In the genomic region with DNA sequence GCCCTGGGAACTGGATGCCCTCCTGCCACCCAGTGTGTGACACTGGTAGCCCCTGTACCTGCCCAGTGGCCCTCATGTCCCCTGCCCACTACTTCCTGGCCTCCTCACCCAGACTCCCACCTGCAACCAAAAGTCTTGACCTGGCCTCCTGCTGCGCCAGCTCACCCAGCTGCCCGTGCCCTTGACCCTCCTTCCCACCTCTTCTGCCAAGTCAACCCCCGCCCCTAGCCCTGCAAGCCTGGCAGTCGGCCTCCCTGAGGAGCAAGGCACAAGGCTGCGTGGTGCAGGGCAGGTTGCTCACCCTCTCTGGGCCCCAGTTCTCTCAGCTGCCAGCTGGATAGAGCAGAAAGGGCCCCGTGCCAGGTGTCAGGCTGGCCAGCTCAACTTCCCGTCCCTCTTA, we compare ENCODE assay signal across 25 cellular contexts. TPM values are rescaled to one million over a fixed set of nuclear protein-coding genes. Genes with fewer than 3 reads are reported as not detected.
DNase-seq lines count a peak whose midpoint lies in the region; ATAC-seq and TF ChIP-seq lines count a peak whose summit lies in the region.
"Had no signal": no experiment of that assay in that cellular context is flagged by ENCODE, and none has a peak within 500 bp of the region (broad histone marks: within the 10 kb centered on the region; RNA-seq: fewer than 3 reads in every experiment).

No MANE protein-coding gene starts in this region.

- intact Hi-C loops in right cardiac atrium (cut with DNase I) (no loop called here), left ventricle myocardium inferior (cut with micrococcal nuclease) (no loop called here), mucosa of descending colon (cut with DNase I, micrococcal nuclease) (no loop called here)

- H3K4me1 Mint-ChIP-seq in activated T-helper 17 cell treated with anti-CD3 and anti-CD28 coated beads, Interleukin-2, amount 50 U/mL, for 72 hours = no peaks in the 10 kb centered on the region
- H3K4me1 Mint-ChIP-seq in activated CD8-positive, alpha-beta memory T cell treated with anti-CD3 and anti-CD28 coated beads, Interleukin-2, amount 10 ng/mL, durations not matched to agents 7 days and 5 days = peaks cover 1% of the 10 kb centered on the region
- H3K4me1 Mint-ChIP-seq: CD14-positive monocyte had no signal

- H3K27ac ChIP-seq in right cardiac atrium (ENCODE audit: low read length) (no peak overlapping the region), left ventricle myocardium inferior (replicated peaks) (no peak overlapping the region)
- H3K27ac ChIP-seq: cardiac muscle cell, GM23248, thoracic aorta had no signal

- CTCF ChIA-PET in activated CD8-positive, alpha-beta memory T cell treated with anti-CD3 and anti-CD28 coated beads, Interleukin-2, amount 10 ng/mL, durations not matched to agents 7 days and 5 days (lab: Charles Lee) = interaction anchor here (0.8 kb wide), 1 partner anchor 56 kb away, joined by 3 read pairs; no protein-coding TSS in a partner anchor

- ATAC-seq in right cardiac atrium (no peak), mucosa of descending colon (no peak), HG02970 (IDR thresholded peaks at IDR 0.05; ENCODE audit: low FRiP score, unreplicated experiment) (no peak)
- ATAC-seq in activated T-helper 17 cell treated with anti-CD3 and anti-CD28 coated beads, Interleukin-2, amount 50 U/mL, for 72 hours (replicated peaks) = no peak
- ATAC-seq in activated CD8-positive, alpha-beta memory T cell treated with anti-CD3 and anti-CD28 coated beads, Interleukin-2, amount 10 ng/mL, durations not matched to agents 7 days and 5 days = no peak
- ATAC-seq: stimulated activated memory B cell treated with anti-CD40 and anti-IgM and Interleukin-4, amounts not matched to agents 10 μg/mL and 1 μg/mL and 100 μg/mL, for 72 hours; WTC11 had no signal

- H3K27me3 ChIP-seq in right cardiac atrium (ENCODE audit: control insufficient read depth, insufficient read depth) = no peaks in the 10 kb centered on the region
- H3K27me3 ChIP-seq in left ventricle myocardium inferior (ENCODE audit: low read depth) = no peaks in the 10 kb centered on the region
- H3K27me3 ChIP-seq: cardiac muscle cell had no signal

- H3K9me3 Mint-ChIP-seq in activated T-helper 17 cell treated with anti-CD3 and anti-CD28 coated beads, Interleukin-2, amount 50 U/mL, for 72 hours = no peaks in the 10 kb centered on the region
- no peaks in the 10 kb centered on the region for H3K9me3 Mint-ChIP-seq in activated CD8-positive, alpha-beta memory T cell treated with anti-CD3 and anti-CD28 coated beads, Interleukin-2, amount 10 ng/mL, durations not matched to agents 7 days and 5 days (ENCODE audit: low read depth)
- H3K9me3 Mint-ChIP-seq: HFFc6; memory B cell; stimulated activated memory B cell treated with anti-CD40 and anti-IgM and Interleukin-4, amounts not matched to agents 10 μg/mL and 1 μg/mL and 100 μg/mL, for 72 hours; WTC11 had no signal

- no peaks in the 10 kb centered on the region for H3K36me3 ChIP-seq in left ventricle myocardium inferior
- no peaks in the 10 kb centered on the region for H3K36me3 ChIP-seq in mucosa of descending colon (ENCODE audit: low read depth)
- H3K36me3 ChIP-seq: cardiac muscle cell, thoracic aorta had no signal

- H3K4me1 ChIP-seq in right cardiac atrium (ENCODE audit: control insufficient read depth, insufficient read depth, low read length) = no peaks in the 10 kb centered on the region
- no peaks in the 10 kb centered on the region for H3K4me1 ChIP-seq in left ventricle myocardium inferior
- peaks cover 3% of the 10 kb centered on the region for H3K4me1 ChIP-seq in mucosa of descending colon (ENCODE audit: low read depth)

- 60% methylated on average over 7 of the region's 7 CpGs for WGBS in right cardiac atrium

- DNase-seq in right cardiac atrium (peak in 2 of 3 donors; percentile 12 to 31), left ventricle myocardium inferior (no peak), mucosa of descending colon (peak in 2 of 3 donors; percentile 31 to 53), NOMO-1 treated with dmso at 0.1 percent for 144 hours (lab: John Stamatoyannopoulos, UW; ENCODE audit: unreplicated experiment) (no peak)
- no peak for DNase-seq in activated CD8-positive, alpha-beta memory T cell treated with anti-CD3 and anti-CD28 coated beads, Interleukin-2, amount 10 ng/mL, durations not matched to agents 7 days and 5 days
- DNase-seq: activated naive CD4-positive, alpha-beta T cell treated with Interleukin-2 at 50 U/mL for 16 hours; activated T-cell treated with anti-CD3 and anti-CD28 coated beads, Interleukin-2, amount 50 U/mL, for 1 hour; anterior cingulate cortex; DMS 273 treated with DMSO at 0.1 percent for 48 hours; GM23248; HFFc6; NCI-H1105 treated with DMSO at 0.1 percent for 48 hours; NCI-H2029 treated with DMSO at 0.1 percent for 48 hours; NCI-H345; NCI-H82; occipital lobe; stimulated activated CD4-positive, alpha-beta T cell treated with anti-CD3 and anti-CD28 coated beads, Interleukin-2, amount 100 ng/mL, for 48 hours had no signal

- H3K4me3 Mint-ChIP-seq in activated T-helper 17 cell treated with anti-CD3 and anti-CD28 coated beads, Interleukin-2, amount 50 U/mL, for 72 hours = no peak overlapping the region
- no peak overlapping the region for H3K4me3 Mint-ChIP-seq in activated CD8-positive, alpha-beta memory T cell treated with anti-CD3 and anti-CD28 coated beads, Interleukin-2, amount 10 ng/mL, durations not matched to agents 7 days and 5 days
- H3K4me3 Mint-ChIP-seq: CD14-positive monocyte; HFFc6; memory B cell; stimulated activated memory B cell treated with anti-CD40 and anti-IgM and Interleukin-4, amounts not matched to agents 10 μg/mL and 1 μg/mL and 100 μg/mL, for 72 hours; WTC11 had no signal

- no peak for TF ChIP-seq CTCF in left ventricle myocardium inferior (IDR thresholded peaks at IDR 0.05; ENCODE audit: borderline replicate concordance)
- TF ChIP-seq CTCF in mucosa of descending colon (IDR thresholded peaks at IDR 0.05) = no peak

- no peaks in the 10 kb centered on the region for H3K9me3 ChIP-seq in right cardiac atrium (ENCODE audit: control insufficient read depth, low read length)
- no peaks in the 10 kb centered on the region for H3K9me3 ChIP-seq in left ventricle myocardium inferior (replicated peaks)
- H3K9me3 ChIP-seq in mucosa of descending colon = no peaks in the 10 kb centered on the region
- H3K9me3 ChIP-seq: thoracic aorta had no signal

- peak overlapping the region; percentile 56 for H3K27ac Mint-ChIP-seq in activated T-helper 17 cell treated with anti-CD3 and anti-CD28 coated beads, Interleukin-2, amount 50 U/mL, for 72 hours
- no peak overlapping the region for H3K27ac Mint-ChIP-seq in activated CD8-positive, alpha-beta memory T cell treated with anti-CD3 and anti-CD28 coated beads, Interleukin-2, amount 10 ng/mL, durations not matched to agents 7 days and 5 days
- H3K27ac Mint-ChIP-seq: HFFc6; memory B cell; stimulated activated memory B cell treated with anti-CD40 and anti-IgM and Interleukin-4, amounts not matched to agents 10 μg/mL and 1 μg/mL and 100 μg/mL, for 72 hours; WTC11 had no signal

- no peak overlapping the region for H3K4me3 ChIP-seq in right cardiac atrium (ENCODE audit: low read length)
- H3K4me3 ChIP-seq in left ventricle myocardium inferior = no peak overlapping the region
- no peak overlapping the region for H3K4me3 ChIP-seq in mucosa of descending colon
- H3K4me3 ChIP-seq: cardiac muscle cell, GM23248, thoracic aorta had no signal

- peaks cover 5% of the 10 kb centered on the region for H3K27me3 Mint-ChIP-seq in activated T-helper 17 cell treated with anti-CD3 and anti-CD28 coated beads, Interleukin-2, amount 50 U/mL, for 72 hours
- no peaks in the 10 kb centered on the region for H3K27me3 Mint-ChIP-seq in activated CD8-positive, alpha-beta memory T cell treated with anti-CD3 and anti-CD28 coated beads, Interleukin-2, amount 10 ng/mL, durations not matched to agents 7 days and 5 days
- H3K27me3 Mint-ChIP-seq: stimulated activated memory B cell treated with anti-CD40 and anti-IgM and Interleukin-4, amounts not matched to agents 10 μg/mL and 1 μg/mL and 100 μg/mL, for 72 hours had no signal

- H3K36me3 Mint-ChIP-seq in activated T-helper 17 cell treated with anti-CD3 and anti-CD28 coated beads, Interleukin-2, amount 50 U/mL, for 72 hours (ENCODE audit: low read depth) = peaks cover 5% of the 10 kb centered on the region
- no peaks in the 10 kb centered on the region for H3K36me3 Mint-ChIP-seq in activated CD8-positive, alpha-beta memory T cell treated with anti-CD3 and anti-CD28 coated beads, Interleukin-2, amount 10 ng/mL, durations not matched to agents 7 days and 5 days
- H3K36me3 Mint-ChIP-seq: WTC11 had no signal

RNA-seq across cellular contexts. Expression of gene FAM83G, which starts 12.3 kb away (rescaled TPM):
- total RNA-seq in right cardiac atrium (10 to 100 TPM; 27.7 to 40.2 (median 30.3) TPM), left ventricle myocardium inferior (2.2 TPM), mucosa of descending colon (10 to 100 TPM; 18.9 to 40.4 (median 29.1) TPM)
- polyA plus RNA-seq in right cardiac atrium = 18.7 TPM
- 10 to 100 TPM; 15.9 to 22.6 TPM for total RNA-seq in activated T-helper 17 cell treated with anti-CD3 and anti-CD28 coated beads, Interleukin-2, amount 50 U/mL, for 72 hours
- total RNA-seq in activated CD8-positive, alpha-beta memory T cell treated with anti-CD3 and anti-CD28 coated beads, Interleukin-2, amount 10 ng/mL, durations not matched to agents 7 days and 5 days = 1 to 10 TPM; 4.7 to 4.8 TPM

RNA-seq across cellular contexts. Expression of gene GRAP, which starts 29.9 kb away (rescaled TPM):
- total RNA-seq in right cardiac atrium (1 to 10 TPM; 2.8 to 4.1 (median 3.6) TPM), left ventricle myocardium inferior (1.7 TPM), mucosa of descending colon (1 to 10 TPM; 1.2 to 2.5 (median 1.8) TPM)
- polyA plus RNA-seq in right cardiac atrium = 2.3 TPM
- 10 to 100 TPM; 13.1 to 14.4 TPM for total RNA-seq in activated T-helper 17 cell treated with anti-CD3 and anti-CD28 coated beads, Interleukin-2, amount 50 U/mL, for 72 hours
- 10 to 100 TPM in 1 of 2 experiments, 1 to 10 TPM in 1; 9.7 to 10.4 TPM for total RNA-seq in activated CD8-positive, alpha-beta memory T cell treated with anti-CD3 and anti-CD28 coated beads, Interleukin-2, amount 10 ng/mL, durations not matched to agents 7 days and 5 days
- total RNA-seq: GM23248 had no signal
- polyA plus RNA-seq: cardiac muscle cell, GM23248 had no signal

Comparison
In these comparisons a context has a peak if more than half of its experiments do, and no peak if none do; other contexts are left out.
1. DNase-seq: peak in right cardiac atrium (2 of 3) and mucosa of descending colon (2 of 3); none in left ventricle myocardium inferior (single experiment), activated CD8-positive, alpha-beta memory T cell treated with anti-CD3 and anti-CD28 coated beads, Interleukin-2, amount 10 ng/mL, durations not matched to agents 7 days and 5 days (single experiment) and NOMO-1 treated with dmso at 0.1 percent for 144 hours (single experiment).